17 cellular contexts compared by ENCODE assay signal in genomic region chr10:409403-410040, GRCh38.
DNase-seq lines count a peak whose midpoint lies in the region; ATAC-seq and TF ChIP-seq lines count a peak whose summit lies in the region.
"Had no signal": no experiment of that assay in that cellular context is flagged by ENCODE, and none has a peak within 500 bp of the region (broad histone marks: within the 10 kb centered on the region; RNA-seq: fewer than 3 reads in every experiment).

No MANE protein-coding gene starts in this region.

- H3K27ac ChIP-seq in C4-2B = peak overlapping the region; percentile 5; the same call in 1 of the 2 replicates
- no peak overlapping the region for H3K27ac ChIP-seq in esophagus muscularis mucosa (replicated peaks in 1 of 4)
- peak overlapping the region; percentile 64 to 65 for H3K27ac ChIP-seq in right atrium auricular region
- H3K27ac ChIP-seq in right lobe of liver = no peak overlapping the region
- no peak overlapping the region for H3K27ac ChIP-seq in psoas muscle
- H3K27ac ChIP-seq: KMS-11 had no signal

- 90% methylated on average over 12 of the region's 12 CpGs for WGBS in esophagus muscularis mucosa
- WGBS in right lobe of liver (ENCODE audit: insufficient coverage, low coverage, low lambda C conversion rate, missing lambda C conversion rate) = 95% methylated on average over 5 of the region's 12 CpGs
- 92 to 95% (median 92%) methylated on average over 12 of the region's 12 CpGs for WGBS in psoas muscle, 3 donors

- ATAC-seq in mucosa of descending colon (peak; percentile 50), right lobe of liver (no peak), psoas muscle (no peak)
- ATAC-seq: PC-3 had no signal

- no peak for TF ChIP-seq EP300 in esophagus muscularis mucosa (IDR thresholded peaks at IDR 0.05)

- TF ChIP-seq POLR2A in esophagus muscularis mucosa (IDR thresholded peaks at IDR 0.05; ENCODE audit: low read depth) (no peak), right lobe of liver (IDR thresholded peaks at IDR 0.05) (no peak)

- DNase-seq in esophagus muscularis mucosa (ENCODE audit: extremely low spot score) (peak; percentile 47), right atrium auricular region (ENCODE audit: low spot score) (no peak), mucosa of descending colon (no peak), right lobe of liver (no peak), GM20000 (ENCODE audit: low spot score) (no peak), psoas muscle (no peak), hypothalamus (lab: John Stamatoyannopoulos, UW) (no peak)
- DNase-seq: 8988T, DMS 273 treated with DMSO at 0.1 percent for 48 hours, DND-41, H9, MV-4-11, NCI-H2029, NCI-H526, PC-3 had no signal

- intact Hi-C loops in esophagus muscularis mucosa (cut with DNase I) (no loop called here), mucosa of descending colon (cut with DNase I, micrococcal nuclease) (no loop called here), right lobe of liver (cut with DNase I) (no loop called here), psoas muscle (cut with DNase I) (no loop called here)

- H3K27me3 ChIP-seq in esophagus muscularis mucosa (no peaks in the 10 kb centered on the region), right atrium auricular region (no peaks in the 10 kb centered on the region), right lobe of liver (no peaks in the 10 kb centered on the region), psoas muscle (ENCODE audit: insufficient read depth in 3 of 3, low read length in 2 of 3) (no peaks in the 10 kb centered on the region)

- H3K4me1 ChIP-seq in esophagus muscularis mucosa (peaks cover 0 to 2% (median 0%) of the 10 kb centered on the region in 4 donors), right atrium auricular region (peaks cover 0 to 5% of the 10 kb centered on the region in 2 donors), mucosa of descending colon (ENCODE audit: low read depth) (no peaks in the 10 kb centered on the region), right lobe of liver (no peaks in the 10 kb centered on the region), psoas muscle (no peaks in the 10 kb centered on the region)

- peaks cover 19 to 89% (median 53%) of the 10 kb centered on the region in 4 donors for H3K36me3 ChIP-seq in esophagus muscularis mucosa
- peaks cover 45% of the 10 kb centered on the region for H3K36me3 ChIP-seq in right atrium auricular region
- H3K36me3 ChIP-seq in mucosa of descending colon (ENCODE audit: low read depth) = no peaks in the 10 kb centered on the region
- H3K36me3 ChIP-seq in right lobe of liver = peaks cover 0 to 17% (median 3%) of the 10 kb centered on the region in 4 donors
- peaks cover 0 to 61% of the 10 kb centered on the region in 2 donors for H3K36me3 ChIP-seq in psoas muscle (ENCODE audit: insufficient read depth in 1 of 2, low read depth in 1 of 2)

- TF ChIP-seq CTCF in C4-2B (conservative IDR thresholded peaks at IDR 0.05) (no peak), esophagus muscularis mucosa (IDR thresholded peaks at IDR 0.05) (no peak), right atrium auricular region (IDR thresholded peaks at IDR 0.05) (no peak), mucosa of descending colon (IDR thresholded peaks at IDR 0.05) (no peak), right lobe of liver (IDR thresholded peaks at IDR 0.05) (no peak), GM20000 (IDR thresholded peaks at IDR 0.05; ENCODE audit: extremely low read depth, missing control alignments) (no peak), psoas muscle (IDR thresholded peaks at IDR 0.05) (no peak)

- H3K4me3 ChIP-seq in esophagus muscularis mucosa (no peak overlapping the region), right atrium auricular region (no peak overlapping the region), mucosa of descending colon (no peak overlapping the region), right lobe of liver (no peak overlapping the region), psoas muscle (no peak overlapping the region)

- H3K9me3 ChIP-seq in esophagus muscularis mucosa (no peaks in the 10 kb centered on the region), right atrium auricular region (no peaks in the 10 kb centered on the region), mucosa of descending colon (no peaks in the 10 kb centered on the region), right lobe of liver (no peaks in the 10 kb centered on the region), psoas muscle (no peaks in the 10 kb centered on the region)

Comparison
In these comparisons a context has a peak if more than half of its experiments do, and no peak if none do; other contexts are left out.
1. H3K27ac ChIP-seq: peak in C4-2B (single experiment) and right atrium auricular region (2 of 2); none in esophagus muscularis mucosa (0 of 4), right lobe of liver (0 of 3) and psoas muscle (single experiment).